10 cellular contexts compared by ENCODE assay signal in the genomic region with DNA sequence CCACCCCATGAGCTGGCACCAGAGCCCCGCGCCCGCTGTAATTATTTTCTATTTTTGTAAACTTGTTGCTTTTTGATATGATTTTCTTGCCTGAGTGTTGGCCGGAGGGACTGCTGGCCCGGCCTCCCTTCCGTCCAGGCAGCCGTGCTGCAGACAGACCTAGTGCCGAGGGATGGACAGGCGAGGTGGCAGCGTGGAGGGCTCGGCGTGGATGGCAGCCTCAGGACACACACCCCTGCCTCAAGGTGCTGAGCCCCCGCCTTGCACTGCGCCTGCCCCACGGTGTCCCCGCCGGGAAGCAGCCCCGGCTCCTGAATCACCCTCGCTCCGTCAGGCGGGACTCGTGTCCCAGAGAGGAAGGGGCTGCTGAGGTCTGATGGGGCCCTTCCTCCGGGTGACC. TPM values are rescaled to one million over a fixed set of nuclear protein-coding genes. Genes with fewer than 3 reads are reported as not detected.
"Had no signal": no experiment of that assay in that cellular context is flagged by ENCODE, and none has a peak within 500 bp of the region (broad histone marks: within the 10 kb centered on the region; RNA-seq: fewer than 3 reads in every experiment).

No MANE protein-coding gene starts in this region.

- H3K9me3 Mint-ChIP-seq: HFFc6, IgD-negative memory B cell had no signal

- ATAC-seq: HCT116 had no signal

- H2AFZ ChIP-seq: GM23248 had no signal

- H3K4me3 Mint-ChIP-seq: HFFc6, IgD-negative memory B cell had no signal

- H3K27ac ChIP-seq: GM23248 had no signal

- H3K36me3 Mint-ChIP-seq: IgD-negative memory B cell had no signal

- H3K9me3 ChIP-seq: HAP-1 had no signal

- H3K9ac ChIP-seq: GM23248 had no signal

- DNase-seq: GM23248, GOT3, H7, HFFc6, KG1 had no signal

- H3K4me3 ChIP-seq: GM23248, HAP-1 had no signal

- FAIRE-seq: HTR-8/SVneo had no signal

- H3K27ac Mint-ChIP-seq: HFFc6 had no signal

RNA-seq across cellular contexts. Expression of a gene that starts 19.1 kb away (rescaled TPM):
- total RNA-seq: GM23248, H4, H7, HFFc6 had no signal
- polyA plus RNA-seq: GM23248, IgD-negative memory B cell had no signal

RNA-seq across cellular contexts. Expression of a gene that starts 55.1 kb away (rescaled TPM):
- polyA plus RNA-seq: IgD-negative memory B cell had no signal
